Comparison of ENCODE assay signal across 17 cellular contexts in the genomic region with DNA sequence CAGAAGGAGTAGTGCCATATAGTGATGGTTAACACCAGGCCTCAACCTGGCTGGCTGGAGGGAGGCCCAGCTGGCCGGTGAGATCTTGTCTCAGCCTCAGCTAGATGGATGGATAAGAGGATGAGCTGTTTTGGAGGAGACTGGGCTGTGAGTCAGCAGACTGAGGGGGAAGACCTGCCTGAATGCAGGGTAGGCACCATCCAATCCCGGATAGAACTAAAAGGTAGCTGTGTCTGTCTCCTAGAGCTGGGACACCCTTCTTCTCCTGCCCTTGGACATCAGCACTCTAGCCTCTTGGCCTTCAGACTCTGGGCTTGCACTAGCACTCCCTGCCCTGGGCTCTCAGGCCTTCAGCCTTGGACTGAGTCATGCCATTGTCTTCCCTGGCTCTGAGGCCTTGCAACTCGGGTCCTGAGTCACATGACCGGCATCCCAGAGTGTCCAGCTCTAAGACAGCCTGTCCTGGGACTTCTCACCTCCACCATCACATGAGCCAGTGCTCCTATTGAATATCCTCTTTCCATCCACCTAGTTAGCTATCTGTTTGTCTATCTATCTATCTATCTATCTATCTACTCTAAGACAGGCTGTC.
A peak's percentile ranks its signal among the peaks of the same experiment; 100 is the strongest.
DNase-seq lines count a peak whose midpoint lies in the region; ATAC-seq and TF ChIP-seq lines count a peak whose summit lies in the region.
"Had no signal": no experiment of that assay in that cellular context is flagged by ENCODE, and none has a peak within 500 bp of the region (broad histone marks: within the 10 kb centered on the region; RNA-seq: fewer than 3 reads in every experiment).

No MANE protein-coding gene starts in this region.

- DNase-seq in AG10803 (ENCODE audit: low read depth) (peak; percentile 56), M059J (ENCODE audit: low read depth) (peak; percentile 72), choroid plexus epithelial cell (ENCODE audit: low read depth) (peak; percentile 28), kidney tubule cell (ENCODE audit: low spot score) (peak; percentile 77), caudate nucleus (lab: John Stamatoyannopoulos, UW) (no peak), NCI-H446 (lab: John Stamatoyannopoulos, UW) (no peak)
- no peak for DNase-seq in stimulated activated CD4-positive, alpha-beta T cell treated with anti-CD3 and anti-CD28 coated beads, Interleukin-4, amount 100 ng/mL, for 1 hour
- DNase-seq: AML-193; immature natural killer cell; midbrain; NCI-H146; NCI-H524 treated with DMSO at 0.1 percent for 48 hours; Peyer's patch; stimulated activated naive CD8-positive, alpha-beta T cell treated with anti-CD3 and anti-CD28 coated beads, Interleukin-15, Interleukin-2, amounts not matched to agents 100 U/mL and 50 U/mL, for 24 hours; T-cell had no signal

- ATAC-seq in HG03571 (IDR thresholded peaks at IDR 0.05; ENCODE audit: unreplicated experiment) = no peak
- ATAC-seq: stimulated activated naive CD8-positive, alpha-beta T cell treated with anti-CD3 and anti-CD28 coated beads, Interleukin-15, Interleukin-2, amounts not matched to agents 100 U/mL and 50 U/mL, for 24 hours; T-cell had no signal

- TF ChIP-seq CTCF in AG10803 (conservative IDR thresholded peaks at IDR 0.05; ENCODE audit: low read length) (no peak), choroid plexus epithelial cell (conservative IDR thresholded peaks at IDR 0.05; ENCODE audit: low read depth, low read length) (no peak)

- no peak overlapping the region for H3K27ac ChIP-seq in caudate nucleus (ENCODE audit: low read depth, low read length)
- H3K27ac ChIP-seq: Peyer's patch had no signal

- no peak overlapping the region for H3K4me3 ChIP-seq in AG10803 (ENCODE audit: low read length)
- H3K4me3 ChIP-seq in choroid plexus epithelial cell (ENCODE audit: low read depth, low read length) = no peak overlapping the region
- H3K4me3 ChIP-seq: Peyer's patch, skin epidermis had no signal

Comparison
In these comparisons a context has a peak if more than half of its experiments do, and no peak if none do; other contexts are left out.
1. DNase-seq: peak in AG10803 (single experiment), M059J (single experiment), choroid plexus epithelial cell (single experiment) and kidney tubule cell (single experiment); none in caudate nucleus (0 of 61), NCI-H446 (0 of 2) and stimulated activated CD4-positive, alpha-beta T cell treated with anti-CD3 and anti-CD28 coated beads, Interleukin-4, amount 100 ng/mL, for 1 hour (single experiment).